8 cellular contexts compared by ENCODE assay signal in the genomic region with DNA sequence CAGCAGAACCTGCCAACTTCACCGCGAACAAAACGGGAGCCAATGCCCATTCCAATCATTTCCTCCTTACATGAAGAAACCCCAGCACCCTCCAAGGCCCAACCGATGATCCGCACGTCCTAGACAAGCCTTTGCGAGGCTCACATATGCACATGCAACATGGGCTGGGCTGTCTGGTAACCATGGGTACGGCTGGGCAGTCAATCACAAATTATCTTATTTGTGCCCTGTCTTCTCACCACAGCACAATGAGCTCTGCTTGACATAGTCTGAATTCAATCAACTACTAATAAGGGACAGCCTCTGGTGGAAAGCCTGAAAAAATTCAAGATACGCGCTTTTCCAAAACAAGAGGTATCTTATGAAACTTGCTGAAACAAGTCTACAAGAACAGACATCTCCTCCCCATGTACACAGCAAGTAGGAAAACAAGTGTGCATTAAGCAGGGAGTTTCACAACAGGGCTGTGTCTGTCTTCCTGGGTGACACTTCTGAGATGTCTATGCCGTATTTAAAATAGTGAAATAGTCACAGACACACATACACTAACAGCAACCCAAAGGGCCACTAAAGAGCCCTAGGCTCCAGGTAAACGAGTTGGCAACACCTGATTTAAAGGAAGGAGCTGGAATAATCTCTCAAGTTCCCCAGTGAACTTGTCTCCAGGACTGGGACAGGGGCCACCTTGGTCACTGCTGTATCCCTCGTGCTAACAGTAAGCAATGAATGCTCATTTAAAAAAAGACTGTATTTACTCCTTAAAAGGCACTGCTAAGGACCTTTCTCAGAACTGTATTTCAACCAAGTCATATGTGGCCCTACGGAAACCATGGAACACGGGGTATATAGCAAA. TPM values are rescaled to one million over a fixed set of nuclear protein-coding genes. Genes with fewer than 3 reads are reported as not detected.
A peak's percentile ranks its signal among the peaks of the same experiment; 100 is the strongest.
DNase-seq lines count a peak whose midpoint lies in the region; ATAC-seq and TF ChIP-seq lines count a peak whose summit lies in the region.

No MANE protein-coding gene starts in this region.

- H3K27me3 ChIP-seq in osteoblast (ENCODE audit: insufficient read depth, low read length): no peaks in the 10 kb centered on the region

- no peak for TF ChIP-seq CTCF in osteoblast (IDR thresholded peaks at IDR 0.05; ENCODE audit: extremely low read depth, low read depth, low read length)

- H3K27ac ChIP-seq in osteoblast (ENCODE audit: low read depth, low read length): peak overlapping the region; percentile 91

- peaks cover 83% of the 10 kb centered on the region for H3K4me1 Mint-ChIP-seq in stimulated activated naive CD8-positive, alpha-beta T cell treated with anti-CD3 and anti-CD28 coated beads, Interleukin-15, Interleukin-2, amounts not matched to agents 100 ng/mL and 50 ng/mL, for 24 hours (ENCODE audit: low read depth)
- H3K4me1 Mint-ChIP-seq in T-helper 2 cell treated with Interferon-gamma antibody and Interleukin-4, amounts not matched to agents 5 μg/mL and 100 μg/mL, for 36 hours (ENCODE audit: low read depth): peaks cover 55% of the 10 kb centered on the region

- no peak for ATAC-seq in stimulated activated naive CD8-positive, alpha-beta T cell treated with anti-CD3 and anti-CD28 coated beads, Interleukin-15, Interleukin-2, amounts not matched to agents 100 U/mL and 50 U/mL, for 24 hours
- ATAC-seq in esophagus mucosa (peak; percentile 49), GM19351 (IDR thresholded peaks at IDR 0.05; ENCODE audit: unreplicated experiment) (no peak), GM18909 (IDR thresholded peaks at IDR 0.05; ENCODE audit: poor library complexity, unreplicated experiment) (no peak)

- H3K36me3 ChIP-seq in osteoblast (ENCODE audit: insufficient read depth, low read length): no peaks in the 10 kb centered on the region

- H3K79me2 ChIP-seq in osteoblast (ENCODE audit: insufficient read depth, low read length): peaks cover 94% of the 10 kb centered on the region

- H3K27me3 Mint-ChIP-seq in stimulated activated naive CD8-positive, alpha-beta T cell treated with anti-CD3 and anti-CD28 coated beads, Interleukin-15, Interleukin-2, amounts not matched to agents 100 ng/mL and 50 ng/mL, for 24 hours: no peaks in the 10 kb centered on the region
- no peaks in the 10 kb centered on the region for H3K27me3 Mint-ChIP-seq in T-helper 2 cell treated with Interferon-gamma antibody and Interleukin-4, amounts not matched to agents 5 μg/mL and 100 μg/mL, for 36 hours (ENCODE audit: low read depth)

- no peak for DNase-seq in stimulated activated naive CD8-positive, alpha-beta T cell treated with anti-CD3 and anti-CD28 coated beads, Interleukin-15, Interleukin-2, amounts not matched to agents 100 U/mL and 50 U/mL, for 24 hours
- DNase-seq in T-helper 2 cell treated with Interferon-gamma antibody and Interleukin-4, amounts not matched to agents 5 μg/mL and 100 μg/mL, for 36 hours (ENCODE audit: low spot score): no peak
- DNase-seq in osteoblast (ENCODE audit: insufficient read length, low spot score, missing footprints): no peak
- no peak for DNase-seq in T-helper 9 cell

- peaks cover 7% of the 10 kb centered on the region for H3K36me3 Mint-ChIP-seq in stimulated activated naive CD8-positive, alpha-beta T cell treated with anti-CD3 and anti-CD28 coated beads, Interleukin-15, Interleukin-2, amounts not matched to agents 100 ng/mL and 50 ng/mL, for 24 hours (ENCODE audit: low read depth)
- peaks cover 28% of the 10 kb centered on the region for H3K36me3 Mint-ChIP-seq in T-helper 2 cell treated with Interferon-gamma antibody and Interleukin-4, amounts not matched to agents 5 μg/mL and 100 μg/mL, for 36 hours (ENCODE audit: low read depth)

- no peaks in the 10 kb centered on the region for H3K9me3 Mint-ChIP-seq in stimulated activated naive CD8-positive, alpha-beta T cell treated with anti-CD3 and anti-CD28 coated beads, Interleukin-15, Interleukin-2, amounts not matched to agents 100 ng/mL and 50 ng/mL, for 24 hours
- no peaks in the 10 kb centered on the region for H3K9me3 Mint-ChIP-seq in T-helper 2 cell treated with Interferon-gamma antibody and Interleukin-4, amounts not matched to agents 5 μg/mL and 100 μg/mL, for 36 hours

- H4K20me1 ChIP-seq in osteoblast (ENCODE audit: insufficient read depth, low read length): peaks cover 61% of the 10 kb centered on the region

- peak overlapping the region; percentile 75 for H3K4me3 ChIP-seq in osteoblast (ENCODE audit: insufficient read depth, low read length)

- H2AFZ ChIP-seq in osteoblast (ENCODE audit: low read length): no peak overlapping the region

- peak overlapping the region; percentile 97 for H3K4me2 ChIP-seq in osteoblast (ENCODE audit: insufficient read depth, low read length)

- peak overlapping the region; percentile 94 for H3K4me3 Mint-ChIP-seq in stimulated activated naive CD8-positive, alpha-beta T cell treated with anti-CD3 and anti-CD28 coated beads, Interleukin-15, Interleukin-2, amounts not matched to agents 100 ng/mL and 50 ng/mL, for 24 hours
- H3K4me3 Mint-ChIP-seq in T-helper 2 cell treated with Interferon-gamma antibody and Interleukin-4, amounts not matched to agents 5 μg/mL and 100 μg/mL, for 36 hours: peak overlapping the region; percentile 90

- H3K4me1 ChIP-seq in osteoblast (ENCODE audit: insufficient read depth, low read length): peaks cover 39% of the 10 kb centered on the region

- no peaks in the 10 kb centered on the region for H3K9me3 ChIP-seq in osteoblast (ENCODE audit: low read depth, low read length)

- peak overlapping the region; percentile 97 for H3K27ac Mint-ChIP-seq in stimulated activated naive CD8-positive, alpha-beta T cell treated with anti-CD3 and anti-CD28 coated beads, Interleukin-15, Interleukin-2, amounts not matched to agents 100 ng/mL and 50 ng/mL, for 24 hours
- H3K27ac Mint-ChIP-seq in T-helper 2 cell treated with Interferon-gamma antibody and Interleukin-4, amounts not matched to agents 5 μg/mL and 100 μg/mL, for 36 hours: peak overlapping the region; percentile 87

RNA-seq across cellular contexts. Expression of gene DIDO1, which starts 1.5 kb away (rescaled TPM):
- total RNA-seq in esophagus mucosa (26.2 TPM), osteoblast (44.8 and 46.3 TPM in 2 replicates)

RNA-seq across cellular contexts. Expression of gene GID8, which starts 13.2 kb away (rescaled TPM):
- total RNA-seq in esophagus mucosa (42.7 TPM), osteoblast (34.4 and 37.1 TPM in 2 replicates)

RNA-seq across cellular contexts. Expression of gene SLC17A9, which starts 27.7 kb away (rescaled TPM):
- 0.76 TPM for total RNA-seq in esophagus mucosa
- 5.6 and 6.5 TPM in 2 replicates for total RNA-seq in osteoblast
